In genomic region chr20:22055981-22056380, GRCh38 we compare ENCODE assay signal across 7 cellular contexts.
"Had no signal": no experiment of that assay in that cellular context is flagged by ENCODE, and none has a peak within 500 bp of the region (broad histone marks: within the 10 kb centered on the region; RNA-seq: fewer than 3 reads in every experiment).

No MANE protein-coding gene starts in this region.

- H3K4me1 Mint-ChIP-seq: IgD-negative memory B cell had no signal

- H3K27ac ChIP-seq: HL-60 had no signal

- H3K4me3 ChIP-seq: K562 had no signal

- DNase-seq: IMR-90, KBM-7, KG1 had no signal

- FAIRE-seq: HTR-8/SVneo, K562 had no signal

- H3K4me3 Mint-ChIP-seq: IgD-negative memory B cell had no signal

- ATAC-seq: K562 had no signal

- H3K36me3 Mint-ChIP-seq: IgD-negative memory B cell had no signal

- H3K27ac Mint-ChIP-seq: IgD-negative memory B cell had no signal

- H3K27me3 Mint-ChIP-seq: IgD-negative memory B cell had no signal
